In the genomic region with DNA sequence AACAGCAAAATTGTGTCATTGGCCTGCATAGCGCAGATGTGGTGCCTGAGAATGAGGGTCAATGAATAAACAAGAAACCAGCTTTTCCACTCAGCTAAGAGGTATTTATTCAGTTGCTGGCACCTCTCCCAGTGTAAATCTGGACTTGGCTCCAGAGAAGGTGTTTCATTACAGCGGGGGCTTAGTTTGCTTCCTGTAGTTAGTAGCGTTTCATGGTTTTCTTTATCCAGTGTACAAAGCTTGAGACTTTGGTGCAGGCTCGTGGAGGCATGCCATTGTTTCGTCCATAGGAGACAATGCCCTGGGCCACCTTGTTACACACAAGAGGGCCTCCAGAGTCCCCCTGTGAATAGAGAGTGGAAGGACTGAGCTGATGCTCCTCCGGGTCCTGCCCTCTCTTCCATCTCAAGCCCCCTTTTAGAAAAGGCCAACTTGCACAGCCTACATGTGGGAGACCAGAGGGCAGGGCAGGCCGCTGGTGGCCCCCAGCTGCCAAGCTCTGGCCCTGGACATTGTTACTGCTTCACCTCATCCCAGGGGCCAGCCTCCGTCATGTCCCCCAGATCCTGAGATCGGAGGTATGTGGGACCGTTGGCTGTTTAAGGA, we compare ENCODE assay signal across 11 cellular contexts. TPM values are rescaled to one million over a fixed set of nuclear protein-coding genes. Genes with fewer than 3 reads are reported as not detected.
A peak's percentile ranks its signal among the peaks of the same experiment; 100 is the strongest.
DNase-seq lines count a peak whose midpoint lies in the region; ATAC-seq, FAIRE-seq and TF ChIP-seq lines count a peak whose summit lies in the region.
"Had no signal": no experiment of that assay in that cellular context is flagged by ENCODE, and none has a peak within 500 bp of the region (broad histone marks: within the 10 kb centered on the region; RNA-seq: fewer than 3 reads in every experiment).

No MANE protein-coding gene starts in this region.

- H3K27me3 Mint-ChIP-seq in central memory CD8-positive, alpha-beta T cell, result no peaks in the 10 kb centered on the region

- DNase-seq in HT1080 (ENCODE audit: low read depth), result peak; percentile 44
- peak; percentile 59 for DNase-seq in NCI-H510A (lab: John Stamatoyannopoulos, UW)
- no peak for DNase-seq in central memory CD8-positive, alpha-beta T cell (ENCODE audit: low spot score in 2 of 2)
- peak; percentile 10 for DNase-seq in skeletal muscle cell (ENCODE audit: low read depth)
- DNase-seq in frontal cortex (ENCODE audit: low spot score in 2 of 2), result no peak
- DNase-seq in brain microvascular endothelial cell, result no peak
- no peak for DNase-seq in NCI-H2227 treated with DMSO at 0.1 percent for 48 hours (lab: John Stamatoyannopoulos, UW)
- DNase-seq: activated CD4-positive, alpha-beta T cell treated with anti-CD3 and anti-CD28 coated beads for 4 hours; stimulated activated CD4-positive, alpha-beta T cell treated with anti-CD3 and anti-CD28 coated beads, Interleukin-4, amount 100 ng/mL, for 24 hours had no signal

- no peaks in the 10 kb centered on the region for H3K9me3 Mint-ChIP-seq in central memory CD8-positive, alpha-beta T cell

- H3K4me1 Mint-ChIP-seq in central memory CD8-positive, alpha-beta T cell, result peaks cover 61% of the 10 kb centered on the region

- no peaks in the 10 kb centered on the region for H3K27me3 ChIP-seq in brain microvascular endothelial cell (replicated peaks)
- H3K27me3 ChIP-seq: tibial nerve had no signal

- ATAC-seq in central memory CD8-positive, alpha-beta T cell (replicated peaks; ENCODE audit: extremely low read depth, poor library complexity, severe bottlenecking), result no peak
- ATAC-seq in HG03439 (IDR thresholded peaks at IDR 0.05; ENCODE audit: unreplicated experiment), result no peak

- no peak overlapping the region for H3K4me3 ChIP-seq in skeletal muscle cell (ENCODE audit: low read depth, low read length)
- no peak overlapping the region for H3K4me3 ChIP-seq in brain microvascular endothelial cell (ENCODE audit: low read depth, low read length)
- H3K4me3 ChIP-seq: tibial nerve had no signal

- no peak overlapping the region for H3K27ac ChIP-seq in brain microvascular endothelial cell
- H3K27ac ChIP-seq: tibial nerve had no signal

- no peak for TF ChIP-seq CTCF in brain microvascular endothelial cell (IDR thresholded peaks at IDR 0.05; ENCODE audit: low read depth, low read length, missing control alignments)

- H3K36me3 ChIP-seq in brain microvascular endothelial cell (replicated peaks), result no peaks in the 10 kb centered on the region
- H3K36me3 ChIP-seq: tibial nerve had no signal

- H3K4me3 Mint-ChIP-seq in central memory CD8-positive, alpha-beta T cell, result peak overlapping the region; percentile 81

- FAIRE-seq in frontal cortex (lab: Jason Lieb, UNC), result no peak

- in situ Hi-C loops in brain microvascular endothelial cell (cut with HindIII; ENCODE audit: low pct_ligation_motif_present, low sequenced_read_pairs), result no loop called here

- peaks cover 16% of the 10 kb centered on the region for H3K36me3 Mint-ChIP-seq in central memory CD8-positive, alpha-beta T cell (ENCODE audit: insufficient read depth)

- peak overlapping the region; percentile 73 for H3K27ac Mint-ChIP-seq in central memory CD8-positive, alpha-beta T cell (ENCODE audit: low read depth)

RNA-seq across cellular contexts. Expression of a gene that starts 3.0 kb away (rescaled TPM):
- not detected in 2 replicates for total RNA-seq in HT1080 (2014; rRNA removed; shearing (Covaris generic))
- not detected in 2 replicates for polyA plus RNA-seq in HT1080 (2015; cell fraction: cytosol; rRNA removed)
- not detected in 2 replicates for polyA plus RNA-seq in HT1080 (2015; cell fraction: nucleus; rRNA removed)
- not detected for total RNA-seq in frontal cortex

RNA-seq across cellular contexts. Expression of a gene that starts 21.5 kb away (rescaled TPM):
- not detected in 2 replicates for total RNA-seq in HT1080 (2014; rRNA removed; shearing (Covaris generic))
- not detected in 2 replicates for polyA plus RNA-seq in HT1080 (2015; cell fraction: cytosol; rRNA removed)
- not detected in 2 replicates for polyA plus RNA-seq in HT1080 (2015; cell fraction: nucleus; rRNA removed)
- total RNA-seq in frontal cortex, result not detected
- total RNA-seq: tibial nerve had no signal

RNA-seq across cellular contexts. Expression of a gene that starts 54.9 kb away (rescaled TPM):
- total RNA-seq in HT1080 (2014; rRNA removed; shearing (Covaris generic)), result not detected in 2 replicates
- polyA plus RNA-seq in HT1080 (2015; cell fraction: cytosol; rRNA removed), result not detected in 2 replicates
- polyA plus RNA-seq in HT1080 (2015; cell fraction: nucleus; rRNA removed), result not detected in 2 replicates
- total RNA-seq in frontal cortex, result not detected

Comparison
In these comparisons a context has a peak if more than half of its experiments do, and no peak if none do; other contexts are left out.
1. DNase-seq: peak in HT1080 (single experiment), NCI-H510A (single experiment) and skeletal muscle cell (single experiment); none in central memory CD8-positive, alpha-beta T cell (0 of 2), frontal cortex (0 of 2), brain microvascular endothelial cell (single experiment) and NCI-H2227 treated with DMSO at 0.1 percent for 48 hours (single experiment).